ENCODE assay signal across 9 cellular contexts in the genomic region with DNA sequence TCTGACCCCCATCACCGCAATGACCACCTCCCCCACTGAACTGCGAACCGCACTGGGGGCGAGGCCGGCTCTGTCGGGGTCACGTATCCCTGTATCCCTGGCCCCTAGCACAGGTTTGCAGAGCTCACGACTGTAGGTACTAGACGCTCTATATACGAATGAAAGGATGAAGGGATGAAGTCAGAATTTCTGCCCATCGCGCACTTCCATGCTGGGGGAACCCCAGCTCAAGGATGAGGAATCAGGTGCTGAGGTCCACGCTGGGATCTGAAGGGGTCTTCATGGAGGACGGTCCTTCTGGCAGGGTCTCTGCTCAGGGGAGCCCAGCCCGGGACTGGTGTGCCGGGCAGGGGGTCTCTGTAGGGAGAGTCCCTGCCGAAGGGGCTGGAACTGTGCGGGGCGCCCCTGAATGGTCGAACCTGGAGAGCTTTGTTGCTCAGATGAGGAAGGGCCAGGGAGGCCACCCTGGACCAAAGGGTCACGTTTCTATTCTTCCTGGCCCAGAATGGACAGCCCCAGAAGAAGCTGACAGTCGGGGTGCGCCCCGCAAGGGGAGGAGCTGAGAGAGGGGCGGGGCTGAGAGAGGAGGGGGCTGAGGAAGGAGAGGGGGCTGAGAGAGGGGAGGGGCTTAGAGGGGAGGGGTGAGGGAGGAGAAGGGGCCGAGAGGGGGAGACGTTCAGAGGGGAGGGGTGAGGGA. TPM values are rescaled to one million over a fixed set of nuclear protein-coding genes. Genes with fewer than 3 reads are reported as not detected.
A peak's percentile ranks its signal among the peaks of the same experiment; 100 is the strongest.
DNase-seq lines count a peak whose midpoint lies in the region; ATAC-seq lines count a peak whose summit lies in the region.
"Had no signal": no experiment of that assay in that cellular context is flagged by ENCODE, and none has a peak within 500 bp of the region (broad histone marks: within the 10 kb centered on the region; RNA-seq: fewer than 3 reads in every experiment).

No MANE protein-coding gene starts in this region.

- CTCF ChIA-PET in activated CD4-positive, alpha-beta T cell treated with anti-CD3 and anti-CD28 coated beads for 36 hours (lab: Charles Lee): interaction anchor here (0.8 kb wide), 1 partner anchor 28 kb away, joined by 3 read pairs; no protein-coding TSS in a partner anchor

- no peaks in the 10 kb centered on the region for H3K9me3 Mint-ChIP-seq in activated CD4-positive, alpha-beta T cell treated with anti-CD3 and anti-CD28 coated beads for 36 hours (ENCODE audit: low read depth)
- no peaks in the 10 kb centered on the region for H3K9me3 Mint-ChIP-seq in dendritic cell treated with granulocyte-macrophage colony-stimulating factor and Interleukin-4, amounts not matched to agents 40 ng/mL and 50 ng/mL, for 4 days

- peak overlapping the region; percentile 91 for H2BK15ac ChIP-seq in neuronal stem cell (ENCODE audit: low read length)

- H3K36me3 Mint-ChIP-seq in activated CD4-positive, alpha-beta T cell treated with anti-CD3 and anti-CD28 coated beads for 36 hours (ENCODE audit: low read depth): no peaks in the 10 kb centered on the region
- no peaks in the 10 kb centered on the region for H3K36me3 Mint-ChIP-seq in dendritic cell treated with granulocyte-macrophage colony-stimulating factor and Interleukin-4, amounts not matched to agents 40 ng/mL and 50 ng/mL, for 4 days (ENCODE audit: low read depth)

- H3K4ac ChIP-seq in neuronal stem cell (ENCODE audit: low read length): no peak overlapping the region

- peak overlapping the region; percentile 64 for H3K14ac ChIP-seq in neuronal stem cell (ENCODE audit: low read length)

- no peak overlapping the region for H2BK120ac ChIP-seq in neuronal stem cell (ENCODE audit: low read depth, low read length)

- peaks cover 0 to 2% of the 10 kb centered on the region in 2 donors for H3K9me3 ChIP-seq in neuronal stem cell (replicated peaks in 1 of 2; ENCODE audit: control insufficient read depth in 2 of 2, insufficient read depth in 1 of 2, low read depth in 1 of 2, low read length in 2 of 2)

- peak; percentile 12 for ATAC-seq in activated CD4-positive, alpha-beta T cell treated with anti-CD3 and anti-CD28 coated beads for 36 hours
- ATAC-seq in GM21381 (IDR thresholded peaks at IDR 0.05; ENCODE audit: unreplicated experiment) (no peak), HG02938 (IDR thresholded peaks at IDR 0.05; ENCODE audit: unreplicated experiment) (no peak)

- DNase-seq in activated CD4-positive, alpha-beta T cell treated with anti-CD3 and anti-CD28 coated beads for 36 hours: no peak
- DNase-seq in activated CD4-positive, alpha-beta T cell treated with anti-CD3 and anti-CD28 coated beads for 48 hours: no peak
- DNase-seq in NCI-H226 (peak; percentile 22), neuronal stem cell (ENCODE audit: low spot score) (no peak), OCI-M2 (lab: John Stamatoyannopoulos, UW; ENCODE audit: unreplicated experiment) (no peak)

- WGBS in neuronal stem cell (ENCODE audit: extremely low coverage in 2 of 2, insufficient read length in 2 of 2, insufficient replicate concordance in 1 of 2), 2 donors: no CpG with 5 or more reads among the region's 27 CpGs

- no peak overlapping the region for H3K4me3 Mint-ChIP-seq in activated CD4-positive, alpha-beta T cell treated with anti-CD3 and anti-CD28 coated beads for 36 hours
- H3K4me3 Mint-ChIP-seq in dendritic cell treated with granulocyte-macrophage colony-stimulating factor and Interleukin-4, amounts not matched to agents 40 ng/mL and 50 ng/mL, for 4 days: peak overlapping the region; percentile 53

- POLR2A ChIA-PET in activated CD4-positive, alpha-beta T cell treated with anti-CD3 and anti-CD28 coated beads for 36 hours (lab: Charles Lee): interaction anchor here (0.5 kb wide), 1 partner anchor 1050 kb away, joined by 3 read pairs; no protein-coding TSS in a partner anchor

- H3K27ac Mint-ChIP-seq in activated CD4-positive, alpha-beta T cell treated with anti-CD3 and anti-CD28 coated beads for 36 hours: no peak overlapping the region
- no peak overlapping the region for H3K27ac Mint-ChIP-seq in dendritic cell treated with granulocyte-macrophage colony-stimulating factor and Interleukin-4, amounts not matched to agents 40 ng/mL and 50 ng/mL, for 4 days

- no peaks in the 10 kb centered on the region for H3K27me3 ChIP-seq in neuronal stem cell (ENCODE audit: control insufficient read depth in 3 of 3, insufficient read depth in 3 of 3, low read depth in 1 of 3, low read length in 3 of 3)
- H3K27me3 ChIP-seq: cardiac muscle cell had no signal

- peak overlapping the region; percentile 46 for H3K27ac ChIP-seq in neuronal stem cell (replicated peaks; ENCODE audit: low read length)

- peak overlapping the region; percentile 70 for H2BK5ac ChIP-seq in neuronal stem cell (ENCODE audit: low read length)

- peak overlapping the region in 1 of 2 donors; percentile 67 for H3K4me3 ChIP-seq in neuronal stem cell (ENCODE audit: low read length in 2 of 2)

- H3K36me3 ChIP-seq in neuronal stem cell (replicated peaks in 1 of 2; ENCODE audit: control insufficient read depth in 2 of 2, insufficient read depth in 2 of 2, low read length in 2 of 2): no peaks in the 10 kb centered on the region
- H3K36me3 ChIP-seq: cardiac muscle cell had no signal

- H4K91ac ChIP-seq in neuronal stem cell (ENCODE audit: low read depth, low read length, poor library complexity): no peak overlapping the region

- intact Hi-C loops in activated CD4-positive, alpha-beta T cell treated with anti-CD3 and anti-CD28 coated beads for 36 hours (cut with DNase I, micrococcal nuclease): no loop called here
- intact Hi-C loops in dendritic cell treated with granulocyte-macrophage colony-stimulating factor and Interleukin-4, amounts not matched to agents 40 ng/mL and 50 ng/mL, for 4 days (cut with micrococcal nuclease): no loop called here

- peak overlapping the region; percentile 78 for H2AFZ ChIP-seq in neuronal stem cell (ENCODE audit: low read length)

- peak overlapping the region; percentile 89 for H2BK12ac ChIP-seq in neuronal stem cell (ENCODE audit: low read length)

- H3K23ac ChIP-seq in neuronal stem cell (ENCODE audit: low read depth, low read length, poor library complexity): peak overlapping the region; percentile 49

- H4K8ac ChIP-seq in neuronal stem cell (ENCODE audit: low read depth, low read length): no peak overlapping the region

- H3K27me3 Mint-ChIP-seq in activated CD4-positive, alpha-beta T cell treated with anti-CD3 and anti-CD28 coated beads for 36 hours: peaks cover 47% of the 10 kb centered on the region
- peaks cover 58% of the 10 kb centered on the region for H3K27me3 Mint-ChIP-seq in dendritic cell treated with granulocyte-macrophage colony-stimulating factor and Interleukin-4, amounts not matched to agents 40 ng/mL and 50 ng/mL, for 4 days

- H3K4me1 ChIP-seq in neuronal stem cell (ENCODE audit: control insufficient read depth in 2 of 2, insufficient read depth in 1 of 2, low read depth in 1 of 2, low read length in 2 of 2): peaks cover 8 to 13% of the 10 kb centered on the region in 2 donors

- peak overlapping the region; percentile 87 for H3K18ac ChIP-seq in neuronal stem cell (ENCODE audit: low read length)

- peak overlapping the region; percentile 92 for H3K4me2 ChIP-seq in neuronal stem cell (ENCODE audit: insufficient read depth, low read length, poor library complexity, severe bottlenecking)

- H3K79me1 ChIP-seq in neuronal stem cell (ENCODE audit: low read depth, low read length): peaks cover 3% of the 10 kb centered on the region

- peaks cover 7% of the 10 kb centered on the region for H3K4me1 Mint-ChIP-seq in activated CD4-positive, alpha-beta T cell treated with anti-CD3 and anti-CD28 coated beads for 36 hours
- H3K4me1 Mint-ChIP-seq in dendritic cell treated with granulocyte-macrophage colony-stimulating factor and Interleukin-4, amounts not matched to agents 40 ng/mL and 50 ng/mL, for 4 days (ENCODE audit: low read depth): peaks cover 29% of the 10 kb centered on the region

- H2AK5ac ChIP-seq in neuronal stem cell (ENCODE audit: low read depth, low read length): peak overlapping the region; percentile 97

- peak overlapping the region; percentile 55 for H3K9ac ChIP-seq in neuronal stem cell (ENCODE audit: low read depth, low read length, poor library complexity)

RNA-seq across cellular contexts. Expression of a gene that starts 37.9 kb away (rescaled TPM):
- not detected for total RNA-seq in activated CD4-positive, alpha-beta T cell treated with anti-CD3 and anti-CD28 coated beads for 36 hours
- polyA plus RNA-seq in neuronal stem cell (2013, experiment 1 of 2): 42.5 TPM
- polyA plus RNA-seq in neuronal stem cell (2013, experiment 2 of 2): 43.0 TPM

RNA-seq across cellular contexts. Expression of a gene that starts 41.9 kb away (rescaled TPM):
- total RNA-seq in activated CD4-positive, alpha-beta T cell treated with anti-CD3 and anti-CD28 coated beads for 36 hours: 10 to 100 TPM; 14.1 to 15.4 TPM
- polyA plus RNA-seq in neuronal stem cell (2013, experiment 1 of 2): 15.5 TPM
- polyA plus RNA-seq in neuronal stem cell (2013, experiment 2 of 2): 15.7 TPM

RNA-seq across cellular contexts. Expression of a gene that starts 57.6 kb away (rescaled TPM):
- under 1 TPM; 0.35 to 0.57 TPM for total RNA-seq in activated CD4-positive, alpha-beta T cell treated with anti-CD3 and anti-CD28 coated beads for 36 hours
- not detected for polyA plus RNA-seq in neuronal stem cell (2013, experiment 1 of 2)
- 0.01 TPM for polyA plus RNA-seq in neuronal stem cell (2013, experiment 2 of 2)
